11 cellular contexts compared by ENCODE assay signal in genomic region chr4:101037938-101038413, GRCh38.
DNase-seq lines count a peak whose midpoint lies in the region; ATAC-seq and TF ChIP-seq lines count a peak whose summit lies in the region.
"Had no signal": no experiment of that assay in that cellular context is flagged by ENCODE, and none has a peak within 500 bp of the region (broad histone marks: within the 10 kb centered on the region; RNA-seq: fewer than 3 reads in every experiment).

No MANE protein-coding gene starts in this region.

- H3F3A ChIP-seq in GM23248 (ENCODE audit: insufficient read depth): no peaks in the 10 kb centered on the region

- H3K27ac ChIP-seq in GM23248 (no peak overlapping the region), dorsolateral prefrontal cortex (no peak overlapping the region)
- H3K27ac ChIP-seq: parathyroid adenoma had no signal

- no peaks in the 10 kb centered on the region for H3K79me2 ChIP-seq in GM23248 (ENCODE audit: insufficient read depth)
- H3K79me2 ChIP-seq: parathyroid adenoma had no signal

- peak overlapping the region; percentile 9 to 49 for H3K4me3 Mint-ChIP-seq in activated T-cell treated with anti-CD3 and anti-CD28 coated beads, Interleukin-2, amount 50 U/mL, for 72 hours
- H3K4me3 Mint-ChIP-seq in activated T-helper 17 cell treated with anti-CD3 and anti-CD28 coated beads, Interleukin-2, amount 50 U/mL, for 72 hours: peak overlapping the region; percentile 46
- H3K4me3 Mint-ChIP-seq: H9 had no signal

- WGBS in GM23248 (ENCODE audit: low coverage in 1 of 2, low lambda C conversion rate in 2 of 2, missing lambda C conversion rate in 2 of 2), 2 experiments: 54 to 63% methylated on average over 1 of the region's 1 CpG

- no peak overlapping the region for H3K4me3 ChIP-seq in GM23248
- H3K4me3 ChIP-seq in dorsolateral prefrontal cortex: no peak overlapping the region

- no peaks in the 10 kb centered on the region for H3K27me3 Mint-ChIP-seq in activated T-cell treated with anti-CD3 and anti-CD28 coated beads, Interleukin-2, amount 50 U/mL, for 72 hours (ENCODE audit: low read depth)
- H3K27me3 Mint-ChIP-seq in activated T-helper 17 cell treated with anti-CD3 and anti-CD28 coated beads, Interleukin-2, amount 50 U/mL, for 72 hours: no peaks in the 10 kb centered on the region

- intact Hi-C loops in dorsolateral prefrontal cortex (cut with DNase I): no loop called here

- H2AFZ ChIP-seq in GM23248: no peak overlapping the region
- H2AFZ ChIP-seq: parathyroid adenoma had no signal

- no peak overlapping the region for H3K4me2 ChIP-seq in GM23248 (ENCODE audit: unreplicated experiment)

- no peaks in the 10 kb centered on the region for H3K9me3 ChIP-seq in GM23248 (ENCODE audit: low read depth)

- H3K9ac ChIP-seq in GM23248: no peak overlapping the region
- H3K9ac ChIP-seq: parathyroid adenoma had no signal

- no peaks in the 10 kb centered on the region for H3K9me2 ChIP-seq in GM23248 (ENCODE audit: insufficient read depth)

- 0 out of 2 replicates have a peak, but pooled peaks cover 3% of the 10 kb centered on the region for H3K36me3 ChIP-seq in GM23248 (ENCODE audit: low read depth)

- H3K36me3 Mint-ChIP-seq in activated T-cell treated with anti-CD3 and anti-CD28 coated beads, Interleukin-2, amount 50 U/mL, for 72 hours (ENCODE audit: insufficient read depth in 2 of 2): peaks cover 1 to 2% of the 10 kb centered on the region in 2 donors
- peaks cover 7% of the 10 kb centered on the region for H3K36me3 Mint-ChIP-seq in activated T-helper 17 cell treated with anti-CD3 and anti-CD28 coated beads, Interleukin-2, amount 50 U/mL, for 72 hours (ENCODE audit: low read depth)

- TF ChIP-seq CTCF in omental fat pad (IDR thresholded peaks at IDR 0.05): no peak
- no peak for TF ChIP-seq CTCF in dorsolateral prefrontal cortex (IDR thresholded peaks at IDR 0.05 in 54 of 56, conservative IDR thresholded peaks at IDR 0.05 in 2 of 56; ENCODE audit: low read depth in 1 of 56, partially characterized antibody in 56 of 56)

- peak; percentile 53 to 54 for ATAC-seq in activated T-cell treated with anti-CD3 and anti-CD28 coated beads, Interleukin-2, amount 50 U/mL, for 72 hours (replicated peaks in 1 of 2)
- peak; percentile 74 for ATAC-seq in activated T-helper 17 cell treated with anti-CD3 and anti-CD28 coated beads, Interleukin-2, amount 50 U/mL, for 72 hours (replicated peaks)
- ATAC-seq in omental fat pad (ENCODE audit: low FRiP score): peak; percentile 28

- in situ Hi-C loops in GM23248 (cut with MboI): no loop called here

- H3K9me3 Mint-ChIP-seq in activated T-cell treated with anti-CD3 and anti-CD28 coated beads, Interleukin-2, amount 50 U/mL, for 72 hours: no peaks in the 10 kb centered on the region
- no peaks in the 10 kb centered on the region for H3K9me3 Mint-ChIP-seq in activated T-helper 17 cell treated with anti-CD3 and anti-CD28 coated beads, Interleukin-2, amount 50 U/mL, for 72 hours
- H3K9me3 Mint-ChIP-seq: H9 had no signal

- peaks cover 9% of the 10 kb centered on the region for H3K4me1 ChIP-seq in GM23248 (ENCODE audit: insufficient read depth)
- H3K4me1 ChIP-seq: parathyroid adenoma had no signal

- DNase-seq in activated T-cell treated with anti-CD3 and anti-CD28 coated beads, Interleukin-2, amount 50 U/mL, for 72 hours: peak; percentile 13 to 20
- no peak for DNase-seq in activated T-cell treated with anti-CD3 and anti-CD28 coated beads, Interleukin-2, amount 50 U/mL, for 48 hours
- DNase-seq in GM23248 (peak; percentile 23), omental fat pad (ENCODE audit: low spot score) (no peak), dorsolateral prefrontal cortex (no peak), hepatic stellate cell (ENCODE audit: low spot score) (no peak), NCI-H510A (lab: John Stamatoyannopoulos, UW) (no peak)
- DNase-seq: H9, NCI-H446 had no signal

- peak overlapping the region; percentile 75 for H3K27ac Mint-ChIP-seq in activated T-cell treated with anti-CD3 and anti-CD28 coated beads, Interleukin-2, amount 50 U/mL, for 72 hours
- peak overlapping the region; percentile 79 for H3K27ac Mint-ChIP-seq in activated T-helper 17 cell treated with anti-CD3 and anti-CD28 coated beads, Interleukin-2, amount 50 U/mL, for 72 hours
- H3K27ac Mint-ChIP-seq: H9 had no signal

- no peaks in the 10 kb centered on the region for H4K20me1 ChIP-seq in GM23248 (ENCODE audit: insufficient read depth)

- H3K27me3 ChIP-seq in GM23248 (replicated peaks; ENCODE audit: insufficient read depth): no peaks in the 10 kb centered on the region
- H3K27me3 ChIP-seq in dorsolateral prefrontal cortex: no peaks in the 10 kb centered on the region

- H3K4me1 Mint-ChIP-seq in activated T-cell treated with anti-CD3 and anti-CD28 coated beads, Interleukin-2, amount 50 U/mL, for 72 hours (ENCODE audit: low read depth): peaks cover 22% of the 10 kb centered on the region
- peaks cover 31% of the 10 kb centered on the region for H3K4me1 Mint-ChIP-seq in activated T-helper 17 cell treated with anti-CD3 and anti-CD28 coated beads, Interleukin-2, amount 50 U/mL, for 72 hours

Comparison
In these comparisons a context has a peak if more than half of its experiments do, and no peak if none do; other contexts are left out.
1. DNase-seq: peak in activated T-cell treated with anti-CD3 and anti-CD28 coated beads, Interleukin-2, amount 50 U/mL, for 72 hours (2 of 2) and GM23248 (single experiment); none in activated T-cell treated with anti-CD3 and anti-CD28 coated beads, Interleukin-2, amount 50 U/mL, for 48 hours (0 of 2), omental fat pad (single experiment), dorsolateral prefrontal cortex (0 of 10), hepatic stellate cell (single experiment) and NCI-H510A (single experiment).
2. Peak in every context shown above with its lines, with median percentiles within 50 percentile points of each other: ATAC-seq.